Comparison of ENCODE assay signal across 8 cellular contexts in genomic region chr10:69757553-69758309, GRCh38. TPM values are rescaled to one million over a fixed set of nuclear protein-coding genes. Genes with fewer than 3 reads are reported as not detected.
A peak's percentile ranks its signal among the peaks of the same experiment; 100 is the strongest.
DNase-seq lines count a peak whose midpoint lies in the region; ATAC-seq and TF ChIP-seq lines count a peak whose summit lies in the region.

No MANE protein-coding gene starts in this region.

- no peak overlapping the region for H3K9ac ChIP-seq in BLaER1 treated with 17β-estradiol and CSF1 and Interleukin-3, amounts not matched to agents 10 nM and 100 nM

- intact Hi-C loops in mucosa of descending colon (cut with DNase I, micrococcal nuclease), result no loop called here
- intact Hi-C loops in activated T-helper 2 cell treated with anti-CD3 and anti-CD28 coated beads, Interferon-gamma antibody, Interleukin-2, Interleukin-4, amounts not matched to agents 10 μg/mL and 5 μg/mL and 100 μg/mL, durations not matched to agents 14 hours and 24 hours and 36 hours (cut with micrococcal nuclease), result no loop called here

- H3K4me1 Mint-ChIP-seq in activated T-helper 2 cell treated with anti-CD3 and anti-CD28 coated beads, Interferon-gamma antibody, Interleukin-2, Interleukin-4, amounts not matched to agents 10 μg/mL and 5 μg/mL and 100 μg/mL, durations not matched to agents 14 hours and 24 hours and 36 hours (ENCODE audit: low read depth), result no peaks in the 10 kb centered on the region

- no peaks in the 10 kb centered on the region for H3K9me3 ChIP-seq in BLaER1 treated with 17β-estradiol and CSF1 and Interleukin-3, amounts not matched to agents 10 nM and 100 nM (replicated peaks in 1 of 11)
- no peaks in the 10 kb centered on the region for H3K9me3 ChIP-seq in mucosa of descending colon

- no peak overlapping the region for H3K27ac ChIP-seq in BLaER1 treated with 17β-estradiol and CSF1 and Interleukin-3, amounts not matched to agents 10 nM and 100 nM

- H3K36me3 Mint-ChIP-seq in activated T-helper 2 cell treated with anti-CD3 and anti-CD28 coated beads, Interferon-gamma antibody, Interleukin-2, Interleukin-4, amounts not matched to agents 10 μg/mL and 5 μg/mL and 100 μg/mL, durations not matched to agents 14 hours and 24 hours and 36 hours (ENCODE audit: low read depth), result no peaks in the 10 kb centered on the region

- H3K4me3 Mint-ChIP-seq in activated T-helper 2 cell treated with anti-CD3 and anti-CD28 coated beads, Interferon-gamma antibody, Interleukin-2, Interleukin-4, amounts not matched to agents 10 μg/mL and 5 μg/mL and 100 μg/mL, durations not matched to agents 14 hours and 24 hours and 36 hours (ENCODE audit: low read depth), result no peak overlapping the region

- ATAC-seq in mucosa of descending colon, result peak; percentile 22
- no peak for ATAC-seq in GM21529 (IDR thresholded peaks at IDR 0.05; ENCODE audit: unreplicated experiment)

- H4K20me1 ChIP-seq in BLaER1 treated with 17β-estradiol and CSF1 and Interleukin-3, amounts not matched to agents 10 nM and 100 nM, result no peaks in the 10 kb centered on the region; a peak in 2 of 22 replicates

- H3K4me1 ChIP-seq in BLaER1 treated with 17β-estradiol and CSF1 and Interleukin-3, amounts not matched to agents 10 nM and 100 nM, result peaks cover 8 to 13% (median 10%) of the 10 kb centered on the region in 10 experiments; a peak in 17 of 20 replicates
- no peaks in the 10 kb centered on the region for H3K4me1 ChIP-seq in mucosa of descending colon (ENCODE audit: low read depth)

- no peak overlapping the region for H3K27ac Mint-ChIP-seq in activated T-helper 2 cell treated with anti-CD3 and anti-CD28 coated beads, Interferon-gamma antibody, Interleukin-2, Interleukin-4, amounts not matched to agents 10 μg/mL and 5 μg/mL and 100 μg/mL, durations not matched to agents 14 hours and 24 hours and 36 hours

- H3K27me3 ChIP-seq in BLaER1 treated with 17β-estradiol and CSF1 and Interleukin-3, amounts not matched to agents 10 nM and 100 nM, result no peaks in the 10 kb centered on the region

- H3K36me3 ChIP-seq in BLaER1 treated with 17β-estradiol and CSF1 and Interleukin-3, amounts not matched to agents 10 nM and 100 nM, result no peaks in the 10 kb centered on the region
- no peaks in the 10 kb centered on the region for H3K36me3 ChIP-seq in mucosa of descending colon (ENCODE audit: low read depth)

- no peaks in the 10 kb centered on the region for H3K9me3 Mint-ChIP-seq in activated T-helper 2 cell treated with anti-CD3 and anti-CD28 coated beads, Interferon-gamma antibody, Interleukin-2, Interleukin-4, amounts not matched to agents 10 μg/mL and 5 μg/mL and 100 μg/mL, durations not matched to agents 14 hours and 24 hours and 36 hours

- peaks cover 10% of the 10 kb centered on the region for H3K27me3 Mint-ChIP-seq in activated T-helper 2 cell treated with anti-CD3 and anti-CD28 coated beads, Interferon-gamma antibody, Interleukin-2, Interleukin-4, amounts not matched to agents 10 μg/mL and 5 μg/mL and 100 μg/mL, durations not matched to agents 14 hours and 24 hours and 36 hours (ENCODE audit: low read depth)

- H3K4me3 ChIP-seq in BLaER1 treated with 17β-estradiol and CSF1 and Interleukin-3, amounts not matched to agents 10 nM and 100 nM, result no peak overlapping the region
- no peak overlapping the region for H3K4me3 ChIP-seq in mucosa of descending colon

- DNase-seq in NCI-H2029 (lab: John Stamatoyannopoulos, UW), result peak; percentile 51
- DNase-seq in dermis blood vessel endothelial cell, result peak; percentile 65
- DNase-seq in mucosa of descending colon, result no peak
- no peak for DNase-seq in stimulated activated CD4-positive, alpha-beta T cell treated with anti-CD3 and anti-CD28 coated beads, Interleukin-4, amount 100 ng/mL, for 1 hour
- no peak for DNase-seq in stimulated activated naive CD4-positive, alpha-beta T cell (lab: John Stamatoyannopoulos, UW)
- no peak for DNase-seq in activated T-helper 2 cell treated with anti-CD3 and anti-CD28 coated beads, Interferon-gamma antibody, Interleukin-2, Interleukin-4, amounts not matched to agents 10 μg/mL and 5 μg/mL and 100 μg/mL, durations not matched to agents 14 hours and 24 hours and 36 hours (ENCODE audit: low spot score)

- TF ChIP-seq CTCF in mucosa of descending colon (IDR thresholded peaks at IDR 0.05), result no peak

- H3K4me2 ChIP-seq in BLaER1 treated with 17β-estradiol and CSF1 and Interleukin-3, amounts not matched to agents 10 nM and 100 nM, result peak overlapping the region; percentile 0 to 49 (median 29); a peak in 13 of 22 replicates

RNA-seq across cellular contexts. Expression of gene COL13A1, which starts 44.0 kb away (rescaled TPM):
- total RNA-seq in dermis blood vessel endothelial cell (5.3 and 6.6 TPM in 2 replicates), mucosa of descending colon (1 to 10 TPM; 1.0 to 2.3 (median 1.0) TPM)
- not detected in 2 replicates for total RNA-seq in activated T-helper 2 cell treated with anti-CD3 and anti-CD28 coated beads, Interferon-gamma antibody, Interleukin-2, Interleukin-4, amounts not matched to agents 10 μg/mL and 5 μg/mL and 100 μg/mL, durations not matched to agents 14 hours and 24 hours and 36 hours

Comparison
In these comparisons a context has a peak if more than half of its experiments do, and no peak if none do; other contexts are left out.
1. DNase-seq: peak in NCI-H2029 (single experiment) and dermis blood vessel endothelial cell (single experiment); none in mucosa of descending colon (0 of 3), stimulated activated CD4-positive, alpha-beta T cell treated with anti-CD3 and anti-CD28 coated beads, Interleukin-4, amount 100 ng/mL, for 1 hour (single experiment), stimulated activated naive CD4-positive, alpha-beta T cell (0 of 6) and activated T-helper 2 cell treated with anti-CD3 and anti-CD28 coated beads, Interferon-gamma antibody, Interleukin-2, Interleukin-4, amounts not matched to agents 10 μg/mL and 5 μg/mL and 100 μg/mL, durations not matched to agents 14 hours and 24 hours and 36 hours (single experiment).